19 cellular contexts compared by ENCODE assay signal in genomic region chr11:65003282-65003681, GRCh38. TPM values are rescaled to one million over a fixed set of nuclear protein-coding genes. Genes with fewer than 3 reads are reported as not detected.
A peak's percentile ranks its signal among the peaks of the same experiment; 100 is the strongest.
DNase-seq lines count a peak whose midpoint lies in the region; ATAC-seq and TF ChIP-seq lines count a peak whose summit lies in the region.
"Had no signal": no experiment of that assay in that cellular context is flagged by ENCODE, and none has a peak within 500 bp of the region (broad histone marks: within the 10 kb centered on the region; RNA-seq: fewer than 3 reads in every experiment).

No MANE protein-coding gene starts in this region.

- H3K27ac ChIP-seq in GM23248 (no peak overlapping the region), RWPE1 (peak overlapping the region; percentile 99), endodermal cell (ENCODE audit: low read depth, low read length) (no peak overlapping the region)
- H3K27ac ChIP-seq: prostate gland had no signal

- CTCF ChIA-PET in RWPE1 (lab: Yijun Ruan, JAX), result interaction anchor here (0.9 kb wide), 1 partner anchor 11 kb away, joined by 3 read pairs; the partner anchor contains the start of gene ARL2

- in situ Hi-C loops in GM23248 (cut with MboI), result no loop called here

- H3K27ac Mint-ChIP-seq in endodermal cell, result no peak overlapping the region
- H3K27ac Mint-ChIP-seq in nephron progenitor cell, result no peak overlapping the region
- H3K27ac Mint-ChIP-seq in stimulated activated naive B cell treated with anti-CD40 and anti-IgM and Interleukin-4, amounts not matched to agents 10 μg/mL and 1 μg/mL and 100 μg/mL, for 72 hours, result no peak overlapping the region
- H3K27ac Mint-ChIP-seq: CD14-positive monocyte had no signal

- H3K4me2 ChIP-seq in GM23248 (ENCODE audit: unreplicated experiment), result no peak overlapping the region

- H3K4me3 Mint-ChIP-seq in endodermal cell (no peak overlapping the region), nephron progenitor cell (no peak overlapping the region)
- no peak overlapping the region for H3K4me3 Mint-ChIP-seq in stimulated activated naive B cell treated with anti-CD40 and anti-IgM and Interleukin-4, amounts not matched to agents 10 μg/mL and 1 μg/mL and 100 μg/mL, for 72 hours
- H3K4me3 Mint-ChIP-seq: CD14-positive monocyte had no signal

- H3K4me1 ChIP-seq in GM23248 (ENCODE audit: insufficient read depth) (peaks cover 24% of the 10 kb centered on the region), endodermal cell (ENCODE audit: control insufficient read depth, insufficient read depth, low read length) (no peaks in the 10 kb centered on the region)
- H3K4me1 ChIP-seq: prostate gland had no signal

- H3K36me3 Mint-ChIP-seq in endodermal cell (ENCODE audit: low read depth), result no peaks in the 10 kb centered on the region
- H3K36me3 Mint-ChIP-seq in nephron progenitor cell (ENCODE audit: low read depth), result no peaks in the 10 kb centered on the region
- no peaks in the 10 kb centered on the region for H3K36me3 Mint-ChIP-seq in stimulated activated naive B cell treated with anti-CD40 and anti-IgM and Interleukin-4, amounts not matched to agents 10 μg/mL and 1 μg/mL and 100 μg/mL, for 72 hours
- H3K36me3 Mint-ChIP-seq: CD14-positive monocyte had no signal

- H3K9ac ChIP-seq in GM23248 (no peak overlapping the region), endodermal cell (ENCODE audit: extremely low read depth, low read length, poor library complexity, severe bottlenecking) (no peak overlapping the region)

- H3K4me3 ChIP-seq in GM23248, result no peak overlapping the region
- H3K4me3 ChIP-seq in endodermal cell (ENCODE audit: low read length), result no peak overlapping the region
- H3K4me3 ChIP-seq: prostate gland had no signal

- H3K27me3 Mint-ChIP-seq in endodermal cell (ENCODE audit: insufficient read depth) (peaks cover 2% of the 10 kb centered on the region), nephron progenitor cell (ENCODE audit: low read depth, poor library complexity) (peaks cover 15% of the 10 kb centered on the region)
- H3K27me3 Mint-ChIP-seq in stimulated activated naive B cell treated with anti-CD40 and anti-IgM and Interleukin-4, amounts not matched to agents 10 μg/mL and 1 μg/mL and 100 μg/mL, for 72 hours, result no peaks in the 10 kb centered on the region

- peaks cover 4% of the 10 kb centered on the region; the same call in 1 of the 2 replicates for H3F3A ChIP-seq in GM23248 (ENCODE audit: insufficient read depth)

- no peak for TF ChIP-seq CTCF in RWPE1 (conservative IDR thresholded peaks at IDR 0.05; ENCODE audit: low read depth)
- TF ChIP-seq CTCF in endodermal cell (conservative IDR thresholded peaks at IDR 0.05), result no peak
- TF ChIP-seq CTCF in nephron progenitor cell (IDR thresholded peaks at IDR 0.05), result no peak

- H3K27me3 ChIP-seq in GM23248 (replicated peaks; ENCODE audit: insufficient read depth) (no peaks in the 10 kb centered on the region), endodermal cell (ENCODE audit: control insufficient read depth, insufficient read depth, low read length, poor library complexity, severe bottlenecking) (no peaks in the 10 kb centered on the region)

- no peak overlapping the region for H2AFZ ChIP-seq in GM23248

- DNase-seq in GM23248 (peak; percentile 65), RWPE1 (ENCODE audit: low spot score) (no peak), endodermal cell (peak; percentile 73), nephron progenitor cell (peak; percentile 38), A172 (ENCODE audit: low spot score) (no peak)
- no peak for DNase-seq in stimulated activated naive B cell treated with anti-CD40 and anti-IgM and Interleukin-4, amounts not matched to agents 10 μg/mL and 1 μg/mL and 100 μg/mL, for 72 hours
- DNase-seq: activated effector memory CD4-positive, alpha-beta T cell treated with Interleukin-2 at 50 U/mL for 16 hours; glutamatergic neuron; NCI-H1092; NCI-H2171; T1000 had no signal

- POLR2A ChIA-PET in RWPE1 (lab: Yijun Ruan, JAX; ENCODE audit: low non-redundant PET), result no interaction called here

- H3K4me1 Mint-ChIP-seq in endodermal cell (peaks cover 2% of the 10 kb centered on the region), nephron progenitor cell (peaks cover 7% of the 10 kb centered on the region)
- peaks cover 7% of the 10 kb centered on the region in 2 donors for H3K4me1 Mint-ChIP-seq in stimulated activated naive B cell treated with anti-CD40 and anti-IgM and Interleukin-4, amounts not matched to agents 10 μg/mL and 1 μg/mL and 100 μg/mL, for 72 hours

- H4K20me1 ChIP-seq in GM23248 (ENCODE audit: insufficient read depth), result no peaks in the 10 kb centered on the region

- no peaks in the 10 kb centered on the region for H3K79me2 ChIP-seq in GM23248 (ENCODE audit: insufficient read depth)

- H3K9me3 Mint-ChIP-seq in endodermal cell (no peaks in the 10 kb centered on the region), nephron progenitor cell (no peaks in the 10 kb centered on the region)
- no peaks in the 10 kb centered on the region for H3K9me3 Mint-ChIP-seq in stimulated activated naive B cell treated with anti-CD40 and anti-IgM and Interleukin-4, amounts not matched to agents 10 μg/mL and 1 μg/mL and 100 μg/mL, for 72 hours
- H3K9me3 Mint-ChIP-seq: CD14-positive monocyte had no signal

- 68 to 69% methylated on average over 7 of the region's 7 CpGs for WGBS in GM23248 (ENCODE audit: low coverage in 1 of 2, low lambda C conversion rate in 2 of 2, missing lambda C conversion rate in 2 of 2), 2 experiments
- 55 to 73% methylated on average over 6 to 7 of the region's 7 CpGs for WGBS in endodermal cell (ENCODE audit: insufficient coverage in 1 of 2, insufficient read length in 1 of 2), 2 experiments

- no peak for ATAC-seq in stimulated activated naive B cell treated with anti-CD40 and anti-IgM and Interleukin-4, amounts not matched to agents 10 μg/mL and 1 μg/mL and 100 μg/mL, for 72 hours (replicated peaks)
- ATAC-seq in HG02840 (IDR thresholded peaks at IDR 0.05; ENCODE audit: low FRiP score, unreplicated experiment), result no peak
- ATAC-seq: Right ventricle myocardium inferior had no signal

- H3K9me2 ChIP-seq in GM23248 (ENCODE audit: insufficient read depth), result no peaks in the 10 kb centered on the region

- H3K36me3 ChIP-seq in GM23248 (ENCODE audit: low read depth) (no peaks in the 10 kb centered on the region), endodermal cell (ENCODE audit: control insufficient read depth, insufficient read depth, low read length) (no peaks in the 10 kb centered on the region)
- H3K36me3 ChIP-seq: prostate gland had no signal

- H3K9me3 ChIP-seq in GM23248 (ENCODE audit: low read depth) (no peaks in the 10 kb centered on the region), endodermal cell (ENCODE audit: control insufficient read depth, low read length) (no peaks in the 10 kb centered on the region)
- H3K9me3 ChIP-seq: prostate gland had no signal

RNA-seq across cellular contexts. Expression of gene BATF2, which starts 6.5 kb away (rescaled TPM):
- total RNA-seq in GM23248 (2014; rRNA removed; shearing (Covaris generic)), result 4.0 TPM in 1 of 2 replicates, not detected in the other
- polyA plus RNA-seq in GM23248 (2016; fragmentation: Nextera tagmentation; extraction: Ambion mirVana), result 0.57 and 0.79 TPM in 2 replicates
- total RNA-seq in endodermal cell, result under 1 TPM in 1 of 2 donors, not detected in 1; 0.27 TPM
- 0.25 TPM for polyA plus RNA-seq in endodermal cell (2013, experiment 1 of 2)
- 0.17 TPM for polyA plus RNA-seq in endodermal cell (2013, experiment 2 of 2)
- 0.50 and 0.59 TPM in 2 replicates for total RNA-seq in A172 (2014; rRNA removed; shearing (Covaris generic))
- total RNA-seq: activated CD8-positive, alpha-beta memory T cell treated with anti-CD3 and anti-CD28 coated beads for 36 hours; Daoy; temporal lobe had no signal

RNA-seq across cellular contexts. Expression of gene ARL2, which starts 10.7 kb away (rescaled TPM):
- 96.6 and 115 TPM in 2 replicates for total RNA-seq in GM23248 (2014; rRNA removed; shearing (Covaris generic))
- 143 and 155 TPM in 2 replicates for polyA plus RNA-seq in GM23248 (2016; fragmentation: Nextera tagmentation; extraction: Ambion mirVana)
- 100 to 1,000 TPM; 127 to 199 TPM for total RNA-seq in endodermal cell
- 160 TPM for polyA plus RNA-seq in endodermal cell (2013, experiment 1 of 2)
- polyA plus RNA-seq in endodermal cell (2013, experiment 2 of 2), result 144 TPM
- 170 and 196 TPM in 2 replicates for total RNA-seq in A172 (2014; rRNA removed; shearing (Covaris generic))

RNA-seq across cellular contexts. Expression of gene SNX15, which starts 24.0 kb away (rescaled TPM):
- 14.9 and 17.5 TPM in 2 replicates for total RNA-seq in GM23248 (2014; rRNA removed; shearing (Covaris generic))
- 17.2 and 17.7 TPM in 2 replicates for polyA plus RNA-seq in GM23248 (2016; fragmentation: Nextera tagmentation; extraction: Ambion mirVana)
- 10 to 100 TPM; 14.2 to 16.4 TPM for total RNA-seq in endodermal cell
- 20.9 TPM for polyA plus RNA-seq in endodermal cell (2013, experiment 1 of 2)
- polyA plus RNA-seq in endodermal cell (2013, experiment 2 of 2), result 19.8 TPM
- total RNA-seq in A172 (2014; rRNA removed; shearing (Covaris generic)), result 13.4 and 31.2 TPM in 2 replicates

RNA-seq across cellular contexts. Expression of gene MAJIN, which starts 31.4 kb away (rescaled TPM):
- total RNA-seq in GM23248 (2014; rRNA removed; shearing (Covaris generic)), result not detected in 2 replicates
- not detected in 2 replicates for polyA plus RNA-seq in GM23248 (2016; fragmentation: Nextera tagmentation; extraction: Ambion mirVana)
- not detected for total RNA-seq in endodermal cell
- not detected for polyA plus RNA-seq in endodermal cell (2013, experiment 1 of 2)
- polyA plus RNA-seq in endodermal cell (2013, experiment 2 of 2), result not detected
- not detected in 2 replicates for total RNA-seq in A172 (2014; rRNA removed; shearing (Covaris generic))
- total RNA-seq: activated CD8-positive, alpha-beta memory T cell treated with anti-CD3 and anti-CD28 coated beads for 36 hours; Daoy; HT-29; Right ventricle myocardium inferior; temporal lobe had no signal
- polyA plus RNA-seq: CD14-positive monocyte had no signal

RNA-seq across cellular contexts. Expression of gene SAC3D1, which starts 37.7 kb away (rescaled TPM):
- total RNA-seq in GM23248 (2014; rRNA removed; shearing (Covaris generic)), result 8.0 and 14.9 TPM in 2 replicates
- 12.8 and 13.2 TPM in 2 replicates for polyA plus RNA-seq in GM23248 (2016; fragmentation: Nextera tagmentation; extraction: Ambion mirVana)
- 10 to 100 TPM; 11.4 to 12.0 TPM for total RNA-seq in endodermal cell
- polyA plus RNA-seq in endodermal cell (2013, experiment 1 of 2), result 20.5 TPM
- polyA plus RNA-seq in endodermal cell (2013, experiment 2 of 2), result 19.5 TPM
- total RNA-seq in A172 (2014; rRNA removed; shearing (Covaris generic)), result 44.0 and 52.3 TPM in 2 replicates

Comparison
In these comparisons a context has a peak if more than half of its experiments do, and no peak if none do; other contexts are left out.
1. DNase-seq: peak in GM23248 (single experiment), endodermal cell (single experiment) and nephron progenitor cell (single experiment); none in RWPE1 (single experiment), stimulated activated naive B cell treated with anti-CD40 and anti-IgM and Interleukin-4, amounts not matched to agents 10 μg/mL and 1 μg/mL and 100 μg/mL, for 72 hours (single experiment) and A172 (single experiment).